ENCODE assay signal across 8 cellular contexts in the genomic region with DNA sequence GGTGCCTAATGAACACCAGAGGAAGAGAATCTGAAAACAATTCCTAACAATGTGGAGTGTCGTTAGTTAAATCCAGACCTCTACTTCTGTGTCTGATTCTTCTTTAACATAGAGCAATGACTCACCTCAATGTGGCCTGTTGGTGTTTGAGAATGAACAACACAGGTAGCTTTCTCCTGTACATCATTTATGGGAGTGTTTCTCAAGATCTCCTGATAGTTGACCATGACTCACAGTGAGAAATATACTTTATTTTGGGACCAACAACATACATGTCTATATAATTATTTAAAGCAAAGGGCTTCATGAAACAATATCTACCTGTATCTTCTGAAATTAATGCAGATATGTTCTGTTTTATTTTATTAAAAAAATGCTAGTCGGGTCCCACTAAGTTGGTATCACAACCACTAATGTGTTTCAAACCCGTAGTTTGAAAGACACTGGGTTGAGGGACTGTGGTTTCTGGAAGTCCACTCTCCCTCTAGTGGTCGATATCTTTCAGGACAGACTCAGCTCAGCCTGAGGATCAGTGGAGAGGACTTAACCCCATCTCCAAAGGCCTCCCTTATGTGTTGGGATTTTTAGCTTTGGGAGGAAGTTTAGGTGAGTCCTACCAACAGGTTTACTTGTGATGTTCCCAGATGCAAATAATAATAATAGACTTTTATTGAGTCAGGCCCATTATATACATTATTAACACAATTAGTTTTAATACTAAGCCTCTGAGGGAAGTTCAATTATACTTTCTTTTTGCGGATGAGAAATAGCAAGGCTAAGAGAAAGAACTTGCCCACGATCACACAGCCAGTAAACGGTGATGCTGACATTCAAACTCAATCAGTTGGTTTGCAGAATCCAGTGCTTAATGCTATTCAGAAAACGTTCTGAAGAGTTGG.
DNase-seq lines count a peak whose midpoint lies in the region; ATAC-seq and TF ChIP-seq lines count a peak whose summit lies in the region.

No MANE protein-coding gene starts in this region.

- H3K9me3 Mint-ChIP-seq in activated B cell treated with CpG ODN at 0.5 μM for 24 hours (no peaks in the 10 kb centered on the region), glutamatergic neuron (ENCODE audit: unreplicated experiment) (no peaks in the 10 kb centered on the region)

- H3K9me3 ChIP-seq in A673 (ENCODE audit: low read depth, low read length, poor library complexity, severe bottlenecking), result no peaks in the 10 kb centered on the region

- no peaks in the 10 kb centered on the region for H3K36me3 ChIP-seq in A673 (ENCODE audit: insufficient read depth, low read length, poor library complexity, severe bottlenecking)

- BruUV-seq in A673 (replicated peaks; lab: Mats Ljungman, UMichigan), result no TSS peak

- peak; percentile 79 for TF ChIP-seq CTCF in A673 (conservative IDR thresholded peaks at IDR 0.05; ENCODE audit: low read depth, low read length)
- peak; percentile 8 for TF ChIP-seq CTCF in activated B cell treated with CpG ODN at 0.5 μM for 24 hours (IDR thresholded peaks at IDR 0.05)
- TF ChIP-seq CTCF in glutamatergic neuron (IDR thresholded peaks at IDR 0.05; ENCODE audit: partially characterized antibody, unreplicated experiment), result peak; percentile 74

- ATAC-seq in activated B cell treated with CpG ODN at 0.5 μM for 24 hours (ENCODE audit: low read depth), result peak; percentile 85

- H3K4me1 Mint-ChIP-seq in activated B cell treated with CpG ODN at 0.5 μM for 24 hours, result no peaks in the 10 kb centered on the region
- peaks cover 4% of the 10 kb centered on the region for H3K4me1 Mint-ChIP-seq in glutamatergic neuron (ENCODE audit: low read depth, unreplicated experiment)

- DNase-seq in A673 (ENCODE audit: low spot score) (peak; percentile 58), ELF-1 (ENCODE audit: low read depth, low spot score) (peak; percentile 56), HCEC 1CT (peak; percentile 81), NAMALWA (ENCODE audit: low spot score) (peak; percentile 61), activated B cell treated with CpG ODN at 0.5 μM for 24 hours (no peak), glutamatergic neuron (no peak), pons (ENCODE audit: low spot score) (peak; percentile 91)
- DNase-seq in activated CD4-positive, CD25-positive, alpha-beta regulatory T cell treated with anti-CD3 and anti-CD28 coated beads, Interleukin-2, amount 50 U/mL, for 72 hours, result no peak

- H3K36me3 Mint-ChIP-seq in activated B cell treated with CpG ODN at 0.5 μM for 24 hours (ENCODE audit: low read depth) (no peaks in the 10 kb centered on the region), glutamatergic neuron (ENCODE audit: unreplicated experiment) (no peaks in the 10 kb centered on the region)

- no peak overlapping the region for H3K27ac ChIP-seq in A673 (ENCODE audit: low read depth, low read length, poor library complexity, severe bottlenecking)

- CTCF ChIA-PET in A673 (lab: Charles Lee), result interaction anchor here (0.9 to 1.0 kb wide), 3 partner anchors 64 to 348 kb away, joined by 3 read pairs; no protein-coding TSS in a partner anchor
- CTCF ChIA-PET in activated B cell treated with CpG ODN at 0.5 μM for 24 hours (lab: Charles Lee), result interaction anchor here (0.7 to 3.6 kb wide), 14 partner anchors 11 to 144 kb away, joined by 3 to 47 read pairs (median 4); a partner anchor contains a TSS

- H3K4me3 ChIP-seq in A673 (ENCODE audit: low read depth, low read length, poor library complexity, severe bottlenecking), result no peak overlapping the region

- H3K27ac Mint-ChIP-seq in activated B cell treated with CpG ODN at 0.5 μM for 24 hours (no peak overlapping the region), glutamatergic neuron (ENCODE audit: unreplicated experiment) (no peak overlapping the region)

- intact Hi-C loops in A673 (cut with micrococcal nuclease; ENCODE audit: unreplicated experiment), result loop anchor here (5.0 kb wide), 2 partner anchors 67 to 142 kb away; no protein-coding TSS in a partner anchor
- intact Hi-C loops in activated B cell treated with CpG ODN at 0.5 μM for 24 hours (cut with micrococcal nuclease), result loop anchor here (1.0 to 5.0 kb wide), 7 partner anchors 64 to 512 kb away; no protein-coding TSS in a partner anchor

- H3K4me3 Mint-ChIP-seq in activated B cell treated with CpG ODN at 0.5 μM for 24 hours, result no peak overlapping the region
- no peak overlapping the region for H3K4me3 Mint-ChIP-seq in glutamatergic neuron (ENCODE audit: unreplicated experiment)

- H3K4me1 ChIP-seq in A673 (ENCODE audit: insufficient read depth, low read length, poor library complexity, severe bottlenecking), result no peaks in the 10 kb centered on the region

- H3K27me3 Mint-ChIP-seq in activated B cell treated with CpG ODN at 0.5 μM for 24 hours, result peaks cover 16% of the 10 kb centered on the region
- peaks cover 3% of the 10 kb centered on the region for H3K27me3 Mint-ChIP-seq in glutamatergic neuron (ENCODE audit: unreplicated experiment)

- H3K27me3 ChIP-seq in A673 (replicated peaks; ENCODE audit: insufficient read depth, low read depth, low read length, poor library complexity), result no peaks in the 10 kb centered on the region

- POLR2A ChIA-PET in A673 (lab: Charles Lee; ENCODE audit: low non-redundant PET), result no interaction called here
- POLR2A ChIA-PET in activated B cell treated with CpG ODN at 0.5 μM for 24 hours (lab: Charles Lee), result no interaction called here

Comparison
In these comparisons a context has a peak if more than half of its experiments do, and no peak if none do; other contexts are left out.
1. DNase-seq: peak in A673 (single experiment), ELF-1 (single experiment), HCEC 1CT (single experiment), NAMALWA (single experiment) and pons (single experiment); none in activated B cell treated with CpG ODN at 0.5 μM for 24 hours (single experiment), glutamatergic neuron (single experiment) and activated CD4-positive, CD25-positive, alpha-beta regulatory T cell treated with anti-CD3 and anti-CD28 coated beads, Interleukin-2, amount 50 U/mL, for 72 hours (single experiment).
2. CTCF ChIP-seq: peak in every context shown above with its lines; median percentile 79 in A673; 74 in glutamatergic neuron; 8 in activated B cell treated with CpG ODN at 0.5 μM for 24 hours.